22 cellular contexts compared by ENCODE assay signal in genomic region chr6:108606130-108606797, GRCh38. TPM values are rescaled to one million over a fixed set of nuclear protein-coding genes. Genes with fewer than 3 reads are reported as not detected.
DNase-seq lines count a peak whose midpoint lies in the region; ATAC-seq and TF ChIP-seq lines count a peak whose summit lies in the region.
"Had no signal": no experiment of that assay in that cellular context is flagged by ENCODE, and none has a peak within 500 bp of the region (broad histone marks: within the 10 kb centered on the region; RNA-seq: fewer than 3 reads in every experiment).

No MANE protein-coding gene starts in this region.

- no peak overlapping the region for H2BK5ac ChIP-seq in trophoblast cell (ENCODE audit: low read depth, low read length, poor library complexity)

- H3K27me3 Mint-ChIP-seq in GM23338 (ENCODE audit: insufficient read depth, low read depth, poor library complexity) (peaks cover 4% of the 10 kb centered on the region), immature natural killer cell (ENCODE audit: low read depth in 3 of 3) (peaks cover 0 to 2% (median 0%) of the 10 kb centered on the region in 3 donors)
- H3K27me3 Mint-ChIP-seq: activated naive CD8-positive, alpha-beta T cell treated with anti-CD3 and anti-CD28 coated beads for 36 hours had no signal

- TF ChIP-seq CTCF in GM23338 (conservative IDR thresholded peaks at IDR 0.05; ENCODE audit: low read depth in 2 of 2), result no peak
- no peak for TF ChIP-seq CTCF in VCaP (conservative IDR thresholded peaks at IDR 0.05)
- TF ChIP-seq CTCF in heart right ventricle (IDR thresholded peaks at IDR 0.05), result no peak

- H3K27ac ChIP-seq in GM23338 (ENCODE audit: low read depth) (no peak overlapping the region), VCaP (peak overlapping the region; percentile 62), heart right ventricle (peak overlapping the region in 9 of 10 donors; percentile 5 to 67 (median 42)), trophoblast cell (ENCODE audit: low read depth, low read length) (no peak overlapping the region)
- H3K27ac ChIP-seq: A549; BLaER1 treated with 17β-estradiol and CSF1 and Interleukin-3, amounts not matched to agents 10 nM and 100 nM; epithelial cell of prostate; left lung had no signal

- H4K12ac ChIP-seq in trophoblast cell (ENCODE audit: low read depth, low read length), result no peak overlapping the region

- no peaks in the 10 kb centered on the region for H3K27me3 ChIP-seq in GM23338 (ENCODE audit: insufficient read depth)
- H3K27me3 ChIP-seq in heart right ventricle, result no peaks in the 10 kb centered on the region
- H3K27me3 ChIP-seq in trophoblast cell (ENCODE audit: insufficient read depth, low read length), result no peaks in the 10 kb centered on the region
- H3K27me3 ChIP-seq: BLaER1 treated with 17β-estradiol and CSF1 and Interleukin-3, amounts not matched to agents 10 nM and 100 nM; gastroesophageal sphincter; left lung; sigmoid colon; uterus had no signal

- no peak overlapping the region for H2BK12ac ChIP-seq in trophoblast cell (ENCODE audit: low read length)

- no peaks in the 10 kb centered on the region for H3K79me1 ChIP-seq in trophoblast cell (ENCODE audit: low read length)

- no peak for ATAC-seq in GM23338
- peak in 5 of 8 donors; percentile 32 to 60 (median 34) for ATAC-seq in heart right ventricle
- no peak for ATAC-seq in GM18868 (IDR thresholded peaks at IDR 0.05; ENCODE audit: unreplicated experiment)
- ATAC-seq: A549; gastroesophageal sphincter; left lung; stimulated activated naive CD8-positive, alpha-beta T cell treated with anti-CD3 and anti-CD28 coated beads, Interleukin-15, Interleukin-2, amounts not matched to agents 100 U/mL and 50 U/mL, for 24 hours had no signal

- H3K4me1 Mint-ChIP-seq in GM23338, result peaks cover 43% of the 10 kb centered on the region
- peaks cover 61 to 91% of the 10 kb centered on the region in 2 donors for H3K4me1 Mint-ChIP-seq in immature natural killer cell

- no peak overlapping the region for H3K18ac ChIP-seq in trophoblast cell (ENCODE audit: low read length)

- H2AK5ac ChIP-seq in trophoblast cell (ENCODE audit: low read length), result no peak overlapping the region

- H3K27ac Mint-ChIP-seq in GM23338 (peak overlapping the region; percentile 35; the same call in 1 of the 2 replicates), immature natural killer cell (peak overlapping the region in 1 of 6 donors; percentile 28)
- H3K27ac Mint-ChIP-seq: activated naive CD8-positive, alpha-beta T cell treated with anti-CD3 and anti-CD28 coated beads for 36 hours had no signal

- peaks cover 79% of the 10 kb centered on the region for H3K79me2 ChIP-seq in GM23338 (replicated peaks; ENCODE audit: insufficient read depth)
- H3K79me2 ChIP-seq in trophoblast cell (ENCODE audit: control insufficient read depth, insufficient read depth, low read length, poor library complexity), result no peaks in the 10 kb centered on the region

- no peak overlapping the region for H3K23ac ChIP-seq in trophoblast cell (ENCODE audit: low read length)

- no peak overlapping the region for H3K14ac ChIP-seq in trophoblast cell (ENCODE audit: low read length)

- no peak overlapping the region for H3K9ac ChIP-seq in trophoblast cell (ENCODE audit: low read length)
- H3K9ac ChIP-seq: SK-N-SH had no signal

- H2AFZ ChIP-seq in GM23338 (no peak overlapping the region), trophoblast cell (ENCODE audit: insufficient read depth, low read length, poor library complexity) (no peak overlapping the region)

- no peak overlapping the region for H3K4me3 ChIP-seq in GM23338
- H3K4me3 ChIP-seq in heart right ventricle, result no peak overlapping the region
- no peak overlapping the region for H3K4me3 ChIP-seq in trophoblast cell (ENCODE audit: low read depth, low read length)
- H3K4me3 ChIP-seq: A549; BLaER1 treated with 17β-estradiol and CSF1 and Interleukin-3, amounts not matched to agents 10 nM and 100 nM; gastroesophageal sphincter; left lung; sigmoid colon; uterus had no signal

- H3K4ac ChIP-seq in trophoblast cell (ENCODE audit: low read depth, low read length), result peak overlapping the region; percentile 31

- no peaks in the 10 kb centered on the region for H3K9me2 ChIP-seq in GM23338 (ENCODE audit: insufficient read depth)
- H3K9me2 ChIP-seq: SK-N-SH had no signal

- H4K8ac ChIP-seq in trophoblast cell (ENCODE audit: low read depth, low read length), result no peak overlapping the region

- 0 out of 2 replicates have a peak, but pooled peaks cover 5% of the 10 kb centered on the region for H4K20me1 ChIP-seq in GM23338 (replicated peaks; ENCODE audit: insufficient read depth)

- intact Hi-C loops in heart right ventricle (cut with DNase I), result no loop called here

- H3K9me3 Mint-ChIP-seq in GM23338 (no peaks in the 10 kb centered on the region), immature natural killer cell (no peaks in the 10 kb centered on the region)
- H3K9me3 Mint-ChIP-seq: activated naive CD8-positive, alpha-beta T cell treated with anti-CD3 and anti-CD28 coated beads for 36 hours had no signal

- H3K9me3 ChIP-seq in heart right ventricle (no peaks in the 10 kb centered on the region), trophoblast cell (ENCODE audit: insufficient read depth, low read depth, low read length) (no peaks in the 10 kb centered on the region)
- H3K9me3 ChIP-seq: A549, gastroesophageal sphincter, left lung, sigmoid colon, SK-N-SH, uterus had no signal

- no peaks in the 10 kb centered on the region for H3K36me3 Mint-ChIP-seq in GM23338 (ENCODE audit: low read depth)
- no peaks in the 10 kb centered on the region for H3K36me3 Mint-ChIP-seq in immature natural killer cell
- H3K36me3 Mint-ChIP-seq: activated naive CD8-positive, alpha-beta T cell treated with anti-CD3 and anti-CD28 coated beads for 36 hours had no signal

- H3K4me2 ChIP-seq in GM23338 (no peak overlapping the region), trophoblast cell (ENCODE audit: low read length) (no peak overlapping the region)
- H3K4me2 ChIP-seq: A549, SK-N-SH had no signal

- DNase-seq in GM23338 (ENCODE audit: low spot score), result no peak
- DNase-seq in heart right ventricle, result no peak
- DNase-seq in trophoblast cell, result no peak
- no peak for DNase-seq in stimulated activated CD4-positive, alpha-beta T cell treated with anti-CD3 and anti-CD28 coated beads, Interleukin-2, amount 100 ng/mL, for 48 hours
- DNase-seq in immature natural killer cell, result no peak
- no peak for DNase-seq in NCI-H2081 (lab: John Stamatoyannopoulos, UW)
- DNase-seq: activated CD4-positive, CD25-positive, alpha-beta regulatory T cell treated with anti-CD3 and anti-CD28 coated beads, Interleukin-2, amount 50 U/mL, for 72 hours; activated naive CD8-positive, alpha-beta T cell treated with anti-CD3 and anti-CD28 coated beads for 36 hours; dermis blood vessel endothelial cell; left lung; NCI-H2227 treated with DMSO at 0.1 percent for 48 hours; NCI-H774; sigmoid colon; SK-N-SH; stimulated activated naive CD8-positive, alpha-beta T cell treated with anti-CD3 and anti-CD28 coated beads, Interleukin-15, Interleukin-2, amounts not matched to agents 100 U/mL and 50 U/mL, for 24 hours; uterus had no signal

- H3F3A ChIP-seq in GM23338 (replicated peaks; ENCODE audit: low read depth), result no peaks in the 10 kb centered on the region

- peaks cover 20% of the 10 kb centered on the region for H3K4me1 ChIP-seq in GM23338 (ENCODE audit: insufficient read depth)
- H3K4me1 ChIP-seq in heart right ventricle, result peaks cover 11 to 94% (median 75%) of the 10 kb centered on the region in 9 donors
- H3K4me1 ChIP-seq in trophoblast cell (ENCODE audit: control insufficient read depth in 1 of 2, insufficient read depth in 2 of 2, low read length in 2 of 2), result peaks cover 2 to 12% of the 10 kb centered on the region in 2 experiments

- H3K36me3 ChIP-seq in GM23338 (ENCODE audit: insufficient read depth) (no peaks in the 10 kb centered on the region), heart right ventricle (no peaks in the 10 kb centered on the region), trophoblast cell (ENCODE audit: control insufficient read depth in 1 of 2, insufficient read depth in 2 of 2, low read length in 2 of 2) (no peaks in the 10 kb centered on the region)
- H3K36me3 ChIP-seq: gastroesophageal sphincter, left lung, sigmoid colon, uterus had no signal

- no peak overlapping the region for H2BK120ac ChIP-seq in trophoblast cell (ENCODE audit: insufficient read depth, low read length, poor library complexity)

- 32 to 39% methylated on average over 3 of the region's 3 CpGs for WGBS in heart right ventricle, 2 donors
- no CpG with 5 or more reads among the region's 3 CpGs for WGBS in trophoblast cell (ENCODE audit: extremely low coverage, insufficient coverage, insufficient read length)

- H4K91ac ChIP-seq in trophoblast cell (ENCODE audit: low read depth, low read length), result no peak overlapping the region

- H3K4me3 Mint-ChIP-seq in GM23338 (no peak overlapping the region), immature natural killer cell (no peak overlapping the region)
- H3K4me3 Mint-ChIP-seq: activated naive CD8-positive, alpha-beta T cell treated with anti-CD3 and anti-CD28 coated beads for 36 hours had no signal

TF ChIP-seq in GM23338, 12 proteins besides CTCF, POLR2A, EP300 and RAD21:
- TF ChIP-seq ZNF114 (CRISPR knock-in tag; IDR thresholded peaks at IDR 0.05), result no peak
- TF ChIP-seq JUNB (IDR thresholded peaks at IDR 0.05; ENCODE audit: unreplicated experiment), result no peak

RNA-seq across cellular contexts. Expression of gene FOXO3, which starts 45.5 kb away (rescaled TPM):
- 20.2 and 20.4 TPM in 2 replicates for total RNA-seq in GM23338 (2014; rRNA removed; shearing (Covaris generic))
- polyA plus RNA-seq in GM23338 (2016; fragmentation: Nextera tagmentation; extraction: Ambion mirVana) (9.1 and 9.8 TPM in 2 replicates), heart right ventricle (10 to 100 TPM; 16.8 to 19.3 TPM), immature natural killer cell (10 to 100 TPM; 20.3 to 41.3 (median 36.4) TPM)
- total RNA-seq in heart right ventricle, result 10 to 100 TPM; 29.4 to 52.6 (median 37.7) TPM
- 30.9 and 31.9 TPM in 2 replicates for polyA plus RNA-seq in trophoblast cell (2013)

Comparison
In these comparisons a context has a peak if more than half of its experiments do, and no peak if none do; other contexts are left out.
1. ATAC-seq: peak in heart right ventricle (5 of 8); none in GM23338 (single experiment) and GM18868 (single experiment).
2. H3K27ac ChIP-seq: peak in VCaP (single experiment) and heart right ventricle (9 of 10); none in GM23338 (single experiment) and trophoblast cell (single experiment).